1 cellular context compared by ENCODE assay signal in the genomic region with DNA sequence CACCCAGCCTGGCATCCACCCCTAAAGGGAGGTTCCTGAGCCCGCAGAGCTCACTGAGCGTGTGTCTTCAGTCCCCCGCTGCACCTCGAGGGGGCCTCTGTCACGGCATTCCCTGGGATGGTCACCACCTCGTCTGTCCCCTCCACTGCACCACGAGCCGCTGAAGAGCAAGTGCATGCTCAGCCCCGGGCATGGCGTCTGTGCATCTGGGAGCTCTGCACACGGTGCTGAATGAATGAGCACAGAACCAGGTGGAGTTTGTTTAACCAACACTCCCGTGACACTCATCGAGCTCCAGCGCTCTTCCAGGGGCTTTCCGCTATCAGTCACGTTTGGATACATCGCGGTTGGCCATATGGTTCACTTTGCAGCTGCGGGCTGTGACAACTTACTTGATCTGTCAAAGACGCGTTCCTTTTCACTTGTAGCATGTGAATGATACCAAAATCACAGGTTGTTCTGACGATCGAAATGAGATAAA.
TF ChIP-seq lines count a peak whose summit lies in the region.

No MANE protein-coding gene starts in this region.

TF ChIP-seq in GM12878, 131 proteins besides CTCF, POLR2A, EP300 and RAD21:
- TF ChIP-seq TCF3 (IDR thresholded peaks at IDR 0.05; ENCODE audit: borderline replicate concordance, insufficient read depth, low read depth, low read length) = peak; percentile 70
- no peak for TF ChIP-seq POLR2AphosphoS5 (IDR thresholded peaks at IDR 0.05; ENCODE audit: low read length)
- peak; percentile 69 for TF ChIP-seq RUNX3 (IDR thresholded peaks at IDR 0.05; ENCODE audit: low read length)
- TF ChIP-seq JUNB (IDR thresholded peaks at IDR 0.05) = peak; percentile 11; the same call in 1 of the 2 replicates
- TF ChIP-seq BCL11A (IDR thresholded peaks at IDR 0.05; ENCODE audit: low read depth, low read length) = peak; percentile 44; the same call in 1 of the 2 replicates
- peak; percentile 84; the same call in 1 of the 2 replicates for TF ChIP-seq TCF12 (IDR thresholded peaks at IDR 0.05; ENCODE audit: low read depth, low read length)
- TF ChIP-seq, protein P1, sequence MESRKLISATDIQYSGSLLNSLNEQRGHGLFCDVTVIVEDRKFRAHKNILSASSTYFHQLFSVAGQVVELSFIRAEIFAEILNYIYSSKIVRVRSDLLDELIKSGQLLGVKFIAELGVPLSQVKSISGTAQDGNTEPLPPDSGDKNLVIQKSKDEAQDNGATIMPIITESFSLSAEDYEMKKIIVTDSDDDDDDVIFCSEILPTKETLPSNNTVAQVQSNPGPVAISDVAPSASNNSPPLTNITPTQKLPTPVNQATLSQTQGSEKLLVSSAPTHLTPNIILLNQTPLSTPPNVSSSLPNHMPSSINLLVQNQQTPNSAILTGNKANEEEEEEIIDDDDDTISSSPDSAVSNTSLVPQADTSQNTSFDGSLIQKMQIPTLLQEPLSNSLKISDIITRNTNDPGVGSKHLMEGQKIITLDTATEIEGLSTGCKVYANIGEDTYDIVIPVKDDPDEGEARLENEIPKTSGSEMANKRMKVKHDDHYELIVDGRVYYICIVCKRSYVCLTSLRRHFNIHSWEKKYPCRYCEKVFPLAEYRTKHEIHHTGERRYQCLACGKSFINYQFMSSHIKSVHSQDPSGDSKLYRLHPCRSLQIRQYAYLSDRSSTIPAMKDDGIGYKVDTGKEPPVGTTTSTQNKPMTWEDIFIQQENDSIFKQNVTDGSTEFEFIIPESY (IDR thresholded peaks at IDR 0.05) = no peak
- TF ChIP-seq SMC3 (IDR thresholded peaks at IDR 0.05; ENCODE audit: borderline replicate concordance, low read length) = no peak
- peak; percentile 41; the same call in 1 of the 2 replicates for TF ChIP-seq EED (IDR thresholded peaks at IDR 0.05; ENCODE audit: low read depth)
- TF ChIP-seq HSF1 (IDR thresholded peaks at IDR 0.05; ENCODE audit: low read depth, low read length) = no peak
- peak; percentile 28; the same call in 1 of the 2 replicates for TF ChIP-seq PAX5 (IDR thresholded peaks at IDR 0.05; ENCODE audit: borderline replicate concordance, low read depth, low read length)
